ENCODE assay signal across 13 cellular contexts in genomic region chr5:121399879-121400278, GRCh38.
DNase-seq lines count a peak whose midpoint lies in the region; ATAC-seq lines count a peak whose summit lies in the region.
"Had no signal": no experiment of that assay in that cellular context is flagged by ENCODE, and none has a peak within 500 bp of the region (broad histone marks: within the 10 kb centered on the region; RNA-seq: fewer than 3 reads in every experiment).

No MANE protein-coding gene starts in this region.

- DNase-seq in nucleus accumbens (lab: John Stamatoyannopoulos, UW) (no peak), HPDE6-E6E7 (ENCODE audit: extremely low spot score) (no peak), ACHN (no peak), NCI-H226 (no peak)
- DNase-seq: activated T-cell treated with anti-CD3 and anti-CD28 coated beads, Interleukin-2, amount 50 U/mL, for 72 hours; cortex of kidney; GM23248; NCI-H2227 treated with DMSO at 0.1 percent for 48 hours; T-helper 1 cell; thyroid gland had no signal

- in situ Hi-C loops in ACHN (cut with HindIII; ENCODE audit: low pct_ligation_motif_present, low pct_unique_long_range_greater_than_20kb, low sequenced_read_pairs) = no loop called here

- ATAC-seq in GM19372 (IDR thresholded peaks at IDR 0.05; ENCODE audit: low read depth, unreplicated experiment) = peak; percentile 82
- peak; percentile 94 for ATAC-seq in HG02642 (IDR thresholded peaks at IDR 0.05; ENCODE audit: poor library complexity, unreplicated experiment)
- peak; percentile 75 for ATAC-seq in HG03280 (IDR thresholded peaks at IDR 0.05; ENCODE audit: unreplicated experiment)
- ATAC-seq: activated T-cell treated with anti-CD3 and anti-CD28 coated beads, Interleukin-2, amount 50 U/mL, for 72 hours had no signal
